Comparison of ENCODE assay signal across 8 cellular contexts in genomic region chr13:27171830-27172494, GRCh38. TPM values are rescaled to one million over a fixed set of nuclear protein-coding genes. Genes with fewer than 3 reads are reported as not detected.
DNase-seq lines count a peak whose midpoint lies in the region; ATAC-seq and TF ChIP-seq lines count a peak whose summit lies in the region.

No MANE protein-coding gene starts in this region.

- no peak for TF ChIP-seq CTCF in AG09309 (IDR thresholded peaks at IDR 0.05; ENCODE audit: control insufficient read depth, insufficient read depth, low read depth, low read length, missing control alignments)
- TF ChIP-seq CTCF in kidney epithelial cell (IDR thresholded peaks at IDR 0.05; ENCODE audit: insufficient read depth, low read length, poor library complexity, severe bottlenecking): no peak

- H3K36me3 ChIP-seq in kidney epithelial cell (ENCODE audit: control insufficient read depth, insufficient read depth, low read length): no peaks in the 10 kb centered on the region

- peak overlapping the region; percentile 60 for H3K4me3 ChIP-seq in AG09309 (ENCODE audit: control insufficient read depth, low read depth, low read length)
- H3K4me3 ChIP-seq in kidney epithelial cell (ENCODE audit: low read depth, low read length): peak overlapping the region; percentile 63

- DNase-seq in AG09309 (ENCODE audit: low read depth): peak; percentile 68
- peak; percentile 47 for DNase-seq in NCI-H345 treated with DMSO at 0.1 percent for 48 hours (lab: John Stamatoyannopoulos, UW; ENCODE audit: unreplicated experiment)
- DNase-seq in activated CD4-positive, CD25-positive, alpha-beta regulatory T cell treated with anti-CD3 and anti-CD28 coated beads, Interleukin-2, amount 50 U/mL, for 72 hours: peak; percentile 91
- DNase-seq in cerebellar cortex (ENCODE audit: low spot score): peak; percentile 83
- DNase-seq in kidney epithelial cell (ENCODE audit: low read depth): peak; percentile 65
- peak; percentile 91 for DNase-seq in stimulated activated CD4-positive, alpha-beta T cell treated with anti-CD3 and anti-CD28 coated beads, Interleukin-15, amount 100 ng/mL, for 24 hours

- H3K27me3 ChIP-seq in kidney epithelial cell (ENCODE audit: control insufficient read depth, insufficient read depth, low read length): no peaks in the 10 kb centered on the region

- ATAC-seq in GM18870 (IDR thresholded peaks at IDR 0.05; ENCODE audit: unreplicated experiment) (peak; percentile 34), HG03103 (IDR thresholded peaks at IDR 0.05; ENCODE audit: low read depth, unreplicated experiment) (peak; percentile 58)

RNA-seq across cellular contexts. Expression of gene USP12, which starts 0.4 kb away (rescaled TPM):
- total RNA-seq in kidney epithelial cell: 13.8 and 17.5 TPM in 2 replicates

Comparison
In these comparisons a context has a peak if more than half of its experiments do, and no peak if none do; other contexts are left out.
1. Peak in every context shown above with its lines: DNase-seq, ATAC-seq and H3K4me3 ChIP-seq.